ENCODE assay signal across 1 cellular context in the genomic region with DNA sequence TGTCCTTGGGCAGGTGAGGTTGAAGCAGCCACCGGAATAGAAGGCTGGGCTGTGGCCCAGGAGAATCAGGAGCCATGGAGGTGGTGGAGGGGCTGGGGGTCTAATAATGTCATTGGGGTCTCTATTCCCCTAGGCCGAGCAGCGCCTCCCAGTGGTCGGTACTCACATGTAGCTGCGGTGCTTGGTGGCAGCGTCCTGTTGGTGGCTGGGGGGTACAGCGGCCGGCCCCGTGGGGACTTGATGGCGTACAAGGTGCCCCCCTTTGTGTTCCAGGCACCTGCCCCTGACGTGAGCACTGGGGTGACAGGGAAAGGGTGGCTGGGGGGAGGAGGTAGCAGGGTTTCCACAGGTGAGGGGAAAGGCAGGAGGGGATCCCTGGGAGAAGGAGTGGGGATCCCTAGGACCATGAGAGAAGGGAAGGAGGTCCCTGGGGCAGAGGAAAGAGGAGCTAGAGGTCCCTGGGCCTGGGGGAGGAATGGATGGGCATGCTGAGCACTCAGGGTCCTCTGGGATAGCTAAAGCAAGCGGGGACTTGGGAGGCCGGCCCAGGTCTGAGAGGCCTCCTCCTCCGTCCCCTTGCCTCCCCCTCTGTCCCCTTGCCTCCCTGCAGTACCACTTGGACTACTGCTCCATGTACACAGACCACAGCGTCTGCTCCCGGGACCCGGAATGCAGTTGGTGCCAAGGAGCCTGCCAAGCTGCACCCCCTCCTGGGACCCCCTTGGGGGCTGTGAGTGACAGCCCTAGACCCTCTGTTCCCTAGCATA.
TF ChIP-seq lines count a peak whose summit lies in the region.

No MANE protein-coding gene starts in this region.

TF ChIP-seq in A549, 52 proteins besides CTCF, POLR2A, EP300 and RAD21 (continued from another document):
- TF ChIP-seq NFE2L2 (conservative IDR thresholded peaks at IDR 0.05; ENCODE audit: low read length) (no peak), RCOR1 (IDR thresholded peaks at IDR 0.05; ENCODE audit: low read depth, low read length) (no peak), CBX2 (IDR thresholded peaks at IDR 0.05; ENCODE audit: borderline replicate concordance, low read depth) (no peak), NPAS2 (CRISPR knock-in tag; IDR thresholded peaks at IDR 0.05; ENCODE audit: borderline replicate concordance) (no peak)
